8 cellular contexts compared by ENCODE assay signal in the genomic region with DNA sequence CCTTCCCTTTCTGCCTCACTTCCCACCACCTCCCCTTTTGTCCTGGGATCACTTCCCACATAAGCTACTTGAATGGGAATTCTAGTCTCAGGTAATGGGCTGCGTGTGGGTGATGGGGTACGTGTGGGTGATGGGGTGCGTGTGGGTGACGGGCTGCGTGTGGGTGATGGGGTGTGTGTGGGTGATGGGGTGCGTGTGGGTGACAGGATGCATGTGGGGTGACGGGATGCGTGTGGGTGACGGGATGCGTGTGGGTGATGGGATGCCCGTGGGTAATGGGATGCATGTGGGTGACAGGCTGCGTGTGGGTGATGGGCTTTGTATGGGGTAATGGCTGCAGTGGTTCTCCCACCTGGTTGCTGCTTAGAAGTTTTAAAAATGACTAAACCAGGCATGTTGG. TPM values are rescaled to one million over a fixed set of nuclear protein-coding genes. Genes with fewer than 3 reads are reported as not detected.
"Had no signal": no experiment of that assay in that cellular context is flagged by ENCODE, and none has a peak within 500 bp of the region (broad histone marks: within the 10 kb centered on the region; RNA-seq: fewer than 3 reads in every experiment).

No MANE protein-coding gene starts in this region.

- H3K4me3 ChIP-seq: GM23248, HAP-1, K562 had no signal

- H3K36me3 ChIP-seq: HAP-1 had no signal

- DNase-seq: GM23248, GOT3, H7, IMR-90 had no signal

- H3K27ac ChIP-seq: GM23248 had no signal

- H3K4me1 ChIP-seq: HAP-1 had no signal

- H3K9ac ChIP-seq: GM23248 had no signal

- H2AFZ ChIP-seq: GM23248 had no signal

- ATAC-seq: HCT116, K562 had no signal

- H3K9me3 ChIP-seq: HAP-1 had no signal

RNA-seq across cellular contexts. Expression of gene EVC2, which starts 43.6 kb away (rescaled TPM):
- total RNA-seq: HT-29 had no signal

RNA-seq across cellular contexts. Expression of gene EVC, which starts 46.2 kb away (rescaled TPM):
- total RNA-seq: HT-29 had no signal
